ENCODE assay signal across 9 cellular contexts in the genomic region with DNA sequence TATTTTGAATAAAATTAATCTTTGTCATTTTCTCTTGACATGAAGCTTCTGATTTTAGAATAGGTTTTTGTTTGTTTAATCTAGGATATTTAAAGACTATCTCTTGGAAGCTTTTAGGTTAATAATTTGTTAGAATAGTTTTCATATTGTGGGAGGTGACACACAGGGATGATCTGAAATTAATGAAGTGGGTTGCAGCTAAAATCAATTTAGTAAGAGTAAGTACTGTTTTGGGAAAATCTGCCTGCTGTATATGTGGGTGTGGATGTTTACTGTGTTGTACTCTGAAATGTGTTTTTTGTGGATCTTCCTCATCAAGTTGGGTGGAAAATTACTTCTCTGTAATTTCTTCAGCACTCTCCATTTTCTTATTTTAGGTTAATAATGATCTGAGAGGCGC.
DNase-seq lines count a peak whose midpoint lies in the region; ATAC-seq, FAIRE-seq and TF ChIP-seq lines count a peak whose summit lies in the region.
"Had no signal": no experiment of that assay in that cellular context is flagged by ENCODE, and none has a peak within 500 bp of the region (broad histone marks: within the 10 kb centered on the region; RNA-seq: fewer than 3 reads in every experiment).

No MANE protein-coding gene starts in this region.

- intact Hi-C loops in OCI-LY7 (cut with micrococcal nuclease; ENCODE audit: unreplicated experiment): no loop called here
- intact Hi-C loops in endothelial cell of umbilical vein (cut with micrococcal nuclease): loop anchor here (2.0 to 10.0 kb wide), 3 partner anchors 68 to 152 kb away; a partner anchor contains a TSS
- intact Hi-C loops in prostate gland (cut with DNase I): no loop called here

- CTCF ChIA-PET in BJ (lab: Yijun Ruan, JAX): interaction anchor here (1.1 to 2.0 kb wide), 2 partner anchors 77 to 149 kb away, joined by 3 to 4 read pairs; no protein-coding TSS in a partner anchor
- CTCF ChIA-PET in OCI-LY7 (lab: Charles Lee; ENCODE audit: unreplicated experiment): interaction anchor here (1.1 kb wide), 1 partner anchor 148 kb away, joined by 3 read pairs; no protein-coding TSS in a partner anchor
- CTCF ChIA-PET in endothelial cell of umbilical vein (lab: Charles Lee): interaction anchor here (0.7 to 2.2 kb wide), 8 partner anchors 13 to 536 kb away, joined by 3 to 5 read pairs (median 3); a partner anchor contains a TSS

- dilution Hi-C loops in endothelial cell of umbilical vein (cut with MboI; ENCODE audit: extremely low pct_ligation_motif_present, low sequenced_read_pairs): no loop called here

- POLR2A ChIA-PET in BJ (lab: Charles Lee): no interaction called here
- POLR2A ChIA-PET in OCI-LY7 (lab: Charles Lee): interaction anchor here (0.5 to 0.6 kb wide), 3 partner anchors 14 to 443 kb away, joined by 3 to 5 read pairs (median 4); a partner anchor contains a TSS
- POLR2A ChIA-PET in endothelial cell of umbilical vein (lab: Charles Lee): no interaction called here

- H3K4me1 ChIP-seq in OCI-LY7 (ENCODE audit: insufficient read depth, low read length, poor library complexity, severe bottlenecking): peaks cover 17% of the 10 kb centered on the region
- H3K4me1 ChIP-seq in endothelial cell of umbilical vein (ENCODE audit: control insufficient read depth, extremely low read depth, insufficient read depth, low read length): peaks cover 19% of the 10 kb centered on the region
- H3K4me1 ChIP-seq in prostate gland (replicated peaks): no peaks in the 10 kb centered on the region

- no peaks in the 10 kb centered on the region for H3K9me1 ChIP-seq in endothelial cell of umbilical vein (replicated peaks; ENCODE audit: control insufficient read depth, extremely low read depth, insufficient read depth, low read length)

- no peak for FAIRE-seq in endothelial cell of umbilical vein (lab: Jason Lieb, UNC)

- H2AFZ ChIP-seq in OCI-LY7 (ENCODE audit: low read length) (no peak overlapping the region), endothelial cell of umbilical vein (ENCODE audit: low read depth, low read length) (no peak overlapping the region)

- H3K4me3 ChIP-seq in BJ (ENCODE audit: low read depth, low read length): peak overlapping the region; percentile 34
- H3K4me3 ChIP-seq in OCI-LY7 (ENCODE audit: low read depth, low read length, poor library complexity, severe bottlenecking): no peak overlapping the region
- peak overlapping the region; percentile 27 to 84 (median 42) for H3K4me3 ChIP-seq in endothelial cell of umbilical vein (replicated peaks in 1 of 3; ENCODE audit: insufficient read depth in 1 of 3, low read depth in 1 of 3, low read length in 3 of 3)
- H3K4me3 ChIP-seq in prostate gland: peak overlapping the region; percentile 11 to 23

- TF ChIP-seq CTCF in BJ (IDR thresholded peaks at IDR 0.05; ENCODE audit: insufficient read depth, low read depth, low read length) (no peak), OCI-LY7 (conservative IDR thresholded peaks at IDR 0.05; ENCODE audit: low read length) (no peak), endothelial cell of umbilical vein (IDR thresholded peaks at IDR 0.05; ENCODE audit: extremely low read depth in 1 of 2, insufficient read depth in 1 of 2, low read depth in 1 of 2, low read length in 2 of 2) (no peak), prostate gland (IDR thresholded peaks at IDR 0.05) (no peak)

- H3K36me3 ChIP-seq in BJ (ENCODE audit: control insufficient read depth, insufficient read depth, low read length) (peaks cover 1% of the 10 kb centered on the region), OCI-LY7 (ENCODE audit: insufficient read depth, low read length) (peaks cover 53% of the 10 kb centered on the region), endothelial cell of umbilical vein (ENCODE audit: control insufficient read depth in 2 of 2, extremely low read depth in 1 of 2, insufficient read depth in 2 of 2, low read length in 2 of 2) (peaks cover 0 to 1% of the 10 kb centered on the region in 2 experiments), prostate gland (no peaks in the 10 kb centered on the region)

- H3K79me2 ChIP-seq in OCI-LY7 (ENCODE audit: insufficient read depth, low read depth, low read length) (no peaks in the 10 kb centered on the region), endothelial cell of umbilical vein (ENCODE audit: control insufficient read depth, insufficient read depth, low read length) (peaks cover 18% of the 10 kb centered on the region)

- no peaks in the 10 kb centered on the region for H3K27me3 ChIP-seq in BJ (ENCODE audit: control insufficient read depth, insufficient read depth, low read length)
- H3K27me3 ChIP-seq in endothelial cell of umbilical vein (ENCODE audit: control insufficient read depth in 2 of 2, insufficient read depth in 2 of 2, low read length in 2 of 2): no peaks in the 10 kb centered on the region
- no peaks in the 10 kb centered on the region for H3K27me3 ChIP-seq in prostate gland (replicated peaks; ENCODE audit: insufficient read depth)

- no peaks in the 10 kb centered on the region for H4K20me1 ChIP-seq in OCI-LY7 (ENCODE audit: insufficient read depth, low read length)
- H4K20me1 ChIP-seq in endothelial cell of umbilical vein (replicated peaks; ENCODE audit: control insufficient read depth, extremely low read depth, insufficient read depth, low read length): no peaks in the 10 kb centered on the region

- TF ChIP-seq POLR2A in endothelial cell of umbilical vein (IDR thresholded peaks at IDR 0.05; ENCODE audit: low read depth, low read length) (no peak), prostate gland (IDR thresholded peaks at IDR 0.05) (no peak)

- WGBS in prostate gland: 93% methylated on average over 1 of the region's 1 CpG

- H3K9me3 ChIP-seq in OCI-LY7 (ENCODE audit: low read length) (no peaks in the 10 kb centered on the region), endothelial cell of umbilical vein (replicated peaks; ENCODE audit: control insufficient read depth, insufficient read depth, low read length) (no peaks in the 10 kb centered on the region), prostate gland (no peaks in the 10 kb centered on the region)

- H3K4me2 ChIP-seq in OCI-LY7 (ENCODE audit: low read length) (peak overlapping the region; percentile 56; the same call in 1 of the 2 replicates), endothelial cell of umbilical vein (ENCODE audit: insufficient read depth, low read length) (peak overlapping the region; percentile 96)

- no peaks in the 10 kb centered on the region for H3K9me2 ChIP-seq in OCI-LY7 (ENCODE audit: insufficient read depth, low read length)

- H3K9ac ChIP-seq in endothelial cell of umbilical vein (replicated peaks; ENCODE audit: extremely low read depth, insufficient read depth, low read length): peak overlapping the region; percentile 86

- ATAC-seq in HG03457 (IDR thresholded peaks at IDR 0.05; ENCODE audit: unreplicated experiment) (no peak), GM21360 (IDR thresholded peaks at IDR 0.05; ENCODE audit: unreplicated experiment) (no peak), HG02970 (IDR thresholded peaks at IDR 0.05; ENCODE audit: low FRiP score, unreplicated experiment) (no peak)

- DNase-seq in BJ (ENCODE audit: low read depth): no peak
- DNase-seq in OCI-LY7 (ENCODE audit: low spot score): no peak
- no peak for DNase-seq in endothelial cell of umbilical vein (ENCODE audit: low read depth, low spot score)
- DNase-seq in prostate gland (ENCODE audit: low spot score): no peak
- DNase-seq in ecto neural progenitor cell (ENCODE audit: low spot score): no peak
- DNase-seq: activated naive CD8-positive, alpha-beta T cell treated with anti-CD3 and anti-CD28 coated beads, Interleukin-2, amount 10 ng/mL, durations not matched to agents 7 days and 5 days had no signal

- BruUV-seq in OCI-LY7 (replicated peaks; lab: Mats Ljungman, UMichigan) (no TSS peak), endothelial cell of umbilical vein (replicated peaks; lab: Mats Ljungman, UMichigan) (TSS peak; percentile 78)

- H3K27ac ChIP-seq in OCI-LY7 (ENCODE audit: low read depth, low read length, poor library complexity, severe bottlenecking) (peak overlapping the region; percentile 64), endothelial cell of umbilical vein (ENCODE audit: insufficient read depth, low read depth, low read length) (peak overlapping the region; percentile 91), prostate gland (peak overlapping the region; percentile 72 to 79)

TF ChIP-seq in endothelial cell of umbilical vein, 7 proteins besides CTCF, POLR2A, EP300 and RAD21:
- TF ChIP-seq FOS (IDR thresholded peaks at IDR 0.05; ENCODE audit: borderline replicate concordance, insufficient read depth, low read length) (no peak), MYC (IDR thresholded peaks at IDR 0.05; ENCODE audit: low read depth, low read length) (no peak), POLR2AphosphoS5 (IDR thresholded peaks at IDR 0.05; ENCODE audit: insufficient read depth, low read depth, low read length) (no peak), GATA2 (IDR thresholded peaks at IDR 0.05; ENCODE audit: insufficient read depth, insufficient read length, low read depth, low read length) (no peak), JUN (IDR thresholded peaks at IDR 0.05; ENCODE audit: borderline replicate concordance, insufficient read depth, insufficient read length, low read depth) (no peak), EZH2 (IDR thresholded peaks at IDR 0.05; ENCODE audit: borderline replicate concordance, low read depth, low read length, severe bottlenecking) (no peak)
- TF ChIP-seq, protein P1, sequence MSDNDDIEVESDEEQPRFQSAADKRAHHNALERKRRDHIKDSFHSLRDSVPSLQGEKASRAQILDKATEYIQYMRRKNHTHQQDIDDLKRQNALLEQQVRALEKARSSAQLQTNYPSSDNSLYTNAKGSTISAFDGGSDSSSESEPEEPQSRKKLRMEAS (IDR thresholded peaks at IDR 0.05; ENCODE audit: insufficient read depth, insufficient read length): no peak
